In the genomic region with DNA sequence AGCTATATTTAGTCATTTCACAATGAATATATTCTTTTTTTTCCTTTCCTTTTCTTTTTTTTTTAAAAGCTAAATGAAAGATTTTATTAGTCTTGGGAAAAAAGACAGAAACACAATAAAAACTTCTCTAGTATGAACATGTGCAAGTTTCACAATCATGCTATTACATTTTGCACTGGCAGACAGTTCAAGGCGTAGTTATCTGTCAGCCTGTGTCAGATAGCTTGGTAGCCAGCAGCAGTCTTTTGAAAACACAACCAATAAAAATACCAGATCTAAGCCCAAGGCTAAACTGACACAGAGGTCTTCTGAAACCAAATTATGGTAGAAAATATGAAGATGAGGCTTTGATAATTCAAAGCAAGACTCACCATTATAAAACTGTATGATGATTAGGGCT, we compare ENCODE assay signal across 14 cellular contexts.
DNase-seq lines count a peak whose midpoint lies in the region; ATAC-seq and TF ChIP-seq lines count a peak whose summit lies in the region.
"Had no signal": no experiment of that assay in that cellular context is flagged by ENCODE, and none has a peak within 500 bp of the region (broad histone marks: within the 10 kb centered on the region; RNA-seq: fewer than 3 reads in every experiment).

No MANE protein-coding gene starts in this region.

- WGBS in esophagus muscularis mucosa, result 57% methylated on average over 1 of the region's 1 CpG

- H3K27me3 ChIP-seq in esophagus muscularis mucosa, result no peaks in the 10 kb centered on the region

- in situ Hi-C loops in SK-MEL-5 (cut with HindIII; ENCODE audit: low pct_unique_long_range_greater_than_20kb, low sequenced_read_pairs), result no loop called here

- no peak for TF ChIP-seq POLR2A in esophagus muscularis mucosa (IDR thresholded peaks at IDR 0.05; ENCODE audit: low read depth)

- H3K27ac ChIP-seq in esophagus muscularis mucosa (replicated peaks in 1 of 4), result no peak overlapping the region
- H3K27ac ChIP-seq: GM23248 had no signal

- TF ChIP-seq CTCF in fibroblast of villous mesenchyme (IDR thresholded peaks at IDR 0.05; ENCODE audit: insufficient read depth, low read depth, low read length) (no peak), esophagus muscularis mucosa (IDR thresholded peaks at IDR 0.05) (no peak)

- H3K36me3 ChIP-seq in esophagus muscularis mucosa, result no peaks in the 10 kb centered on the region

- ATAC-seq in Right ventricle myocardium superior (ENCODE audit: poor library complexity), result peak; percentile 48
- no peak for ATAC-seq in left ventricle myocardium superior
- peak; percentile 74 for ATAC-seq in sciatic nerve
- ATAC-seq in GM19351 (IDR thresholded peaks at IDR 0.05; ENCODE audit: unreplicated experiment), result no peak
- ATAC-seq: GM12878, HCT116 had no signal

- H3K9me3 ChIP-seq in esophagus muscularis mucosa, result no peaks in the 10 kb centered on the region

- H3K4me3 ChIP-seq in fibroblast of villous mesenchyme (ENCODE audit: low read depth, low read length) (no peak overlapping the region), esophagus muscularis mucosa (no peak overlapping the region)
- H3K4me3 ChIP-seq: GM12878, GM23248 had no signal

- intact Hi-C loops in Right ventricle myocardium superior (cut with DNase I) (no loop called here), left ventricle myocardium superior (cut with micrococcal nuclease) (no loop called here), sciatic nerve (cut with DNase I) (no loop called here), esophagus muscularis mucosa (cut with DNase I) (no loop called here)

- DNase-seq in Right ventricle myocardium superior, result no peak
- no peak for DNase-seq in left ventricle myocardium superior
- DNase-seq in SK-MEL-5 (ENCODE audit: low read depth, low spot score), result peak; percentile 30
- peak; percentile 16 for DNase-seq in fibroblast of villous mesenchyme (ENCODE audit: low read depth)
- DNase-seq in sciatic nerve (ENCODE audit: low spot score), result no peak
- no peak for DNase-seq in esophagus muscularis mucosa (ENCODE audit: extremely low spot score)
- no peak for DNase-seq in superior temporal gyrus (ENCODE audit: extremely low spot score)
- DNase-seq: C1 segment of cervical spinal cord; CD4-positive, alpha-beta T cell; DMS79; GM23248 had no signal

- H3K4me1 ChIP-seq in esophagus muscularis mucosa, result no peaks in the 10 kb centered on the region

- TF ChIP-seq EP300 in esophagus muscularis mucosa (IDR thresholded peaks at IDR 0.05), result no peak

Comparison
In these comparisons a context has a peak if more than half of its experiments do, and no peak if none do; other contexts are left out.
1. ATAC-seq: peak in Right ventricle myocardium superior (single experiment) and sciatic nerve (single experiment); none in left ventricle myocardium superior (single experiment) and GM19351 (single experiment).
2. DNase-seq: peak in SK-MEL-5 (single experiment) and fibroblast of villous mesenchyme (single experiment); none in Right ventricle myocardium superior (single experiment), left ventricle myocardium superior (single experiment), sciatic nerve (single experiment), esophagus muscularis mucosa (single experiment) and superior temporal gyrus (single experiment).